Comparison of ENCODE assay signal across 2 cellular contexts in genomic region chr3:7577513-7577912, GRCh38.
A peak's percentile ranks its signal among the peaks of the same experiment; 100 is the strongest.
TF ChIP-seq lines count a peak whose summit lies in the region.

No MANE protein-coding gene starts in this region.

TF ChIP-seq in SK-N-SH, 30 proteins besides CTCF, POLR2A, EP300 and RAD21 (continued from another document):
- TF ChIP-seq USF1 (IDR thresholded peaks at IDR 0.05; ENCODE audit: borderline replicate concordance, low read depth) (no peak), IRF3 (IDR thresholded peaks at IDR 0.05; ENCODE audit: low read depth, low read length) (no peak), ELF1 (IDR thresholded peaks at IDR 0.05) (no peak), SMC3 (IDR thresholded peaks at IDR 0.05; ENCODE audit: low read depth, low read length) (no peak), TEAD4 (IDR thresholded peaks at IDR 0.05; ENCODE audit: borderline replicate concordance, insufficient read depth) (peak; percentile 42; the same call in 1 of the 2 replicates), FOSL2 (IDR thresholded peaks at IDR 0.05; ENCODE audit: borderline replicate concordance, low read depth) (no peak), ZBTB33 (IDR thresholded peaks at IDR 0.05; ENCODE audit: borderline replicate concordance, low read depth) (no peak), MXI1 (IDR thresholded peaks at IDR 0.05; ENCODE audit: low read depth, low read length) (peak; percentile 38; the same call in 1 of the 2 replicates), SIN3A (IDR thresholded peaks at IDR 0.05; ENCODE audit: borderline replicate concordance, low read depth, low read length) (no peak), USF2 (IDR thresholded peaks at IDR 0.05; ENCODE audit: borderline replicate concordance, low read depth, low read length) (no peak), TAF1 (IDR thresholded peaks at IDR 0.05; ENCODE audit: borderline replicate concordance, low read depth, low read length) (no peak), RXRA (IDR thresholded peaks at IDR 0.05; ENCODE audit: borderline replicate concordance, low read depth) (no peak), POLR2AphosphoS5 (IDR thresholded peaks at IDR 0.05; ENCODE audit: low read depth, low read length) (peak; percentile 20; the same call in 1 of the 2 replicates), RCOR1 (IDR thresholded peaks at IDR 0.05; ENCODE audit: low read length) (peak; percentile 65), MEF2A (IDR thresholded peaks at IDR 0.05; ENCODE audit: borderline replicate concordance, low read depth) (no peak), CHD2 (IDR thresholded peaks at IDR 0.05; ENCODE audit: low read length, partially characterized antibody) (peak; percentile 45), REST (IDR thresholded peaks at IDR 0.05; ENCODE audit: low read depth, low read length) (no peak)
TF ChIP-seq in SK-N-SH: peak in this region for 6.

TF ChIP-seq in SK-N-SH treated with all-trans-retinoic acid at 6 μM for 48 hours, 23 proteins besides CTCF, POLR2A, EP300 and RAD21 (continued from another document):
- TF ChIP-seq SNAI2 (CRISPR knock-in tag; IDR thresholded peaks at IDR 0.05) (no peak), ZNF70 (CRISPR knock-in tag; IDR thresholded peaks at IDR 0.05) (no peak), TSHZ2 (CRISPR knock-in tag; IDR thresholded peaks at IDR 0.05) (peak; percentile 36; the same call in 1 of the 2 replicates), PPARA (CRISPR knock-in tag; IDR thresholded peaks at IDR 0.05; ENCODE audit: borderline replicate concordance) (no peak), POU6F1 (CRISPR knock-in tag; IDR thresholded peaks at IDR 0.05; ENCODE audit: borderline replicate concordance, low read depth) (no peak), GLIS3 (CRISPR knock-in tag; IDR thresholded peaks at IDR 0.05) (no peak)
